In genomic region chr12:48999371-49000131, GRCh38 we compare ENCODE assay signal across 8 cellular contexts. TPM values are rescaled to one million over a fixed set of nuclear protein-coding genes. Genes with fewer than 3 reads are reported as not detected.
DNase-seq lines count a peak whose midpoint lies in the region; ATAC-seq and TF ChIP-seq lines count a peak whose summit lies in the region.

Gene DDN (minus strand): TSS chr12:48999375. CDS start chr12:48999287, 88 bp downstream.

- H3K9ac ChIP-seq in endocrine pancreas (ENCODE audit: control insufficient read depth, insufficient read depth, low read length) (peak within 1 kb of the TSS; percentile 54), muscle layer of colon (ENCODE audit: low read length) (no peak within 1 kb of the TSS)

- in situ Hi-C loops in GM13977 (cut with MboI; ENCODE audit: low pct_unique_long_range_greater_than_20kb, low sequenced_read_pairs, unreplicated experiment) = no loop called here
- in situ Hi-C loops in transverse colon (cut with MboI; ENCODE audit: low pct_ligation_motif_present in 1 of 4, low pct_unique_long_range_greater_than_20kb in 1 of 4, low sequenced_read_pairs in 3 of 4) = no loop called here

- peaks cover 28% of the 10 kb centered on the region for H3K4me1 ChIP-seq in A673 (ENCODE audit: insufficient read depth, low read length, poor library complexity, severe bottlenecking)
- H3K4me1 ChIP-seq in endocrine pancreas (ENCODE audit: control insufficient read depth, insufficient read depth, low read length) = no peaks in the 10 kb centered on the region
- peaks cover 24% of the 10 kb centered on the region for H3K4me1 ChIP-seq in muscle layer of colon (ENCODE audit: insufficient read depth, low read length)
- H3K4me1 ChIP-seq in transverse colon = peaks cover 16 to 47% (median 42%) of the 10 kb centered on the region in 4 donors

- peak; percentile 85 for DNase-seq in A673 (ENCODE audit: low spot score)
- peak; percentile 87 for DNase-seq in GM13977 (ENCODE audit: low spot score)
- peak; percentile 53 for DNase-seq in M059J (ENCODE audit: low read depth)
- DNase-seq in activated CD4-positive, alpha-beta T cell treated with anti-CD3 and anti-CD28 coated beads, Interleukin-2, amount 10 ng/mL, durations not matched to agents 7 days and 5 days = peak; percentile 26
- DNase-seq in transverse colon = no peak

- 8% methylated on average over 24 of the region's 30 CpGs; no CpG with 5 or more reads in 1 of the 2 donors for WGBS in transverse colon (ENCODE audit: low coverage in 1 of 2), 2 donors

- H3K9me3 Mint-ChIP-seq in activated CD4-positive, alpha-beta T cell treated with anti-CD3 and anti-CD28 coated beads, Interleukin-2, amount 10 ng/mL, durations not matched to agents 7 days and 5 days = no peaks in the 10 kb centered on the region

- CTCF ChIA-PET in A673 (lab: Charles Lee) = interaction anchor here (3.7 kb wide), 1 partner anchor 11 kb away, joined by 28 read pairs; no protein-coding TSS in a partner anchor
- CTCF ChIA-PET in activated CD4-positive, alpha-beta T cell treated with anti-CD3 and anti-CD28 coated beads, Interleukin-2, amount 10 ng/mL, durations not matched to agents 7 days and 5 days (lab: Charles Lee) = interaction anchor here (0.6 to 6.6 kb wide), 7 partner anchors 11 to 174 kb away, joined by 3 to 36 read pairs (median 15); partner anchors contain the start of gene WNT1

- peaks cover 31% of the 10 kb centered on the region for H3K36me3 Mint-ChIP-seq in activated CD4-positive, alpha-beta T cell treated with anti-CD3 and anti-CD28 coated beads, Interleukin-2, amount 10 ng/mL, durations not matched to agents 7 days and 5 days (ENCODE audit: low read depth)

- TF ChIP-seq POLR2A in transverse colon (IDR thresholded peaks at IDR 0.05) = no peak

- H3K9me3 ChIP-seq in A673 (ENCODE audit: low read depth, low read length, poor library complexity, severe bottlenecking) = no peaks in the 10 kb centered on the region
- no peaks in the 10 kb centered on the region for H3K9me3 ChIP-seq in endocrine pancreas (ENCODE audit: control insufficient read depth, low read length)
- no peaks in the 10 kb centered on the region for H3K9me3 ChIP-seq in muscle layer of colon (ENCODE audit: low read length)
- no peaks in the 10 kb centered on the region for H3K9me3 ChIP-seq in transverse colon

- peak within 1 kb of the TSS; percentile 37 for H3K4me3 Mint-ChIP-seq in activated CD4-positive, alpha-beta T cell treated with anti-CD3 and anti-CD28 coated beads, Interleukin-2, amount 10 ng/mL, durations not matched to agents 7 days and 5 days

- 0 out of 2 replicates have a peak, but pooled peaks have one; percentile 23 for TF ChIP-seq CTCF in A673 (conservative IDR thresholded peaks at IDR 0.05; ENCODE audit: low read depth, low read length)
- no peak for TF ChIP-seq CTCF in GM13977 (IDR thresholded peaks at IDR 0.05; ENCODE audit: extremely low read depth, insufficient read depth, missing control alignments)
- no peak for TF ChIP-seq CTCF in transverse colon (IDR thresholded peaks at IDR 0.05)

- H3K4me3 ChIP-seq in A673 (ENCODE audit: low read depth, low read length, poor library complexity, severe bottlenecking) = peak within 1 kb of the TSS; percentile 42
- H3K4me3 ChIP-seq in endocrine pancreas (ENCODE audit: control insufficient read depth, insufficient read depth, low read length) = peak within 1 kb of the TSS; percentile 24
- H3K4me3 ChIP-seq in muscle layer of colon (ENCODE audit: low read depth in 1 of 2, low read length in 2 of 2) = peak within 1 kb of the TSS; percentile 32 to 33
- peak within 1 kb of the TSS; percentile 28 to 55 (median 40) for H3K4me3 ChIP-seq in transverse colon

- no peak within 1 kb of the TSS for H3K27ac Mint-ChIP-seq in activated CD4-positive, alpha-beta T cell treated with anti-CD3 and anti-CD28 coated beads, Interleukin-2, amount 10 ng/mL, durations not matched to agents 7 days and 5 days

- peaks cover 48% of the 10 kb centered on the region for H3K27me3 Mint-ChIP-seq in activated CD4-positive, alpha-beta T cell treated with anti-CD3 and anti-CD28 coated beads, Interleukin-2, amount 10 ng/mL, durations not matched to agents 7 days and 5 days

- peaks cover 33% of the 10 kb centered on the region for H3K4me1 Mint-ChIP-seq in activated CD4-positive, alpha-beta T cell treated with anti-CD3 and anti-CD28 coated beads, Interleukin-2, amount 10 ng/mL, durations not matched to agents 7 days and 5 days

- no peak within 1 kb of the TSS for H3K27ac ChIP-seq in A673 (ENCODE audit: low read depth, low read length, poor library complexity, severe bottlenecking)
- H3K27ac ChIP-seq in muscle layer of colon (ENCODE audit: low read depth, low read length) = no peak within 1 kb of the TSS
- peak within 1 kb of the TSS in 1 of 4 donors; percentile 8 for H3K27ac ChIP-seq in transverse colon

- ATAC-seq in GM19328 (IDR thresholded peaks at IDR 0.05; ENCODE audit: unreplicated experiment) = no peak

- H3K27me3 ChIP-seq in A673 (replicated peaks; ENCODE audit: insufficient read depth, low read depth, low read length, poor library complexity) = peaks cover 5% of the 10 kb centered on the region
- H3K27me3 ChIP-seq in endocrine pancreas (ENCODE audit: control insufficient read depth, insufficient read depth, low read length) = no peaks in the 10 kb centered on the region
- H3K27me3 ChIP-seq in muscle layer of colon (ENCODE audit: control insufficient read depth in 1 of 2, insufficient read depth in 2 of 2, low read length in 2 of 2) = peaks cover 32 to 73% of the 10 kb centered on the region in 2 donors
- H3K27me3 ChIP-seq in transverse colon = peaks cover 73% of the 10 kb centered on the region

- POLR2A ChIA-PET in A673 (lab: Charles Lee; ENCODE audit: low non-redundant PET) = no interaction called here
- POLR2A ChIA-PET in activated CD4-positive, alpha-beta T cell treated with anti-CD3 and anti-CD28 coated beads, Interleukin-2, amount 10 ng/mL, durations not matched to agents 7 days and 5 days (lab: Charles Lee) = no interaction called here

- H3K36me3 ChIP-seq in A673 (ENCODE audit: insufficient read depth, low read length, poor library complexity, severe bottlenecking) (peaks cover 7% of the 10 kb centered on the region), endocrine pancreas (ENCODE audit: control insufficient read depth, insufficient read depth, low read length) (no peaks in the 10 kb centered on the region), muscle layer of colon (ENCODE audit: insufficient read depth, low read length) (peaks cover 31% of the 10 kb centered on the region), transverse colon (peaks cover 0 to 32% (median 10%) of the 10 kb centered on the region in 4 donors)

- BruUV-seq in A673 (replicated peaks; lab: Mats Ljungman, UMichigan) = no TSS peak

- intact Hi-C loops in A673 (cut with micrococcal nuclease; ENCODE audit: unreplicated experiment) = no loop called here
- intact Hi-C loops in transverse colon (cut with DNase I; ENCODE audit: low total_unique reads) = no loop called here

- no peak for TF ChIP-seq EP300 in transverse colon (IDR thresholded peaks at IDR 0.05; ENCODE audit: low read depth)

RNA-seq across cellular contexts. Expression of gene DDN, which starts in this region (rescaled TPM):
- 2.7 and 2.9 TPM in 2 replicates for total RNA-seq in A673 (2021)
- total RNA-seq in M059J (2014; rRNA removed; shearing (Covaris generic)) = not detected in 2 replicates
- total RNA-seq in activated CD4-positive, alpha-beta T cell treated with anti-CD3 and anti-CD28 coated beads, Interleukin-2, amount 10 ng/mL, durations not matched to agents 7 days and 5 days = under 1 TPM; 0.10 to 0.17 TPM
- under 1 TPM in 2 of 4 donors, not detected in 2; 0.27 to 0.32 TPM for total RNA-seq in transverse colon

Comparison
In these comparisons a context has a peak if more than half of its experiments do, and no peak if none do; other contexts are left out.
1. Peak in DNase-seq in M059J; RNA of the gene not detected or under 1 TPM.
2. Peak in DNase-seq in activated CD4-positive, alpha-beta T cell treated with anti-CD3 and anti-CD28 coated beads, Interleukin-2, amount 10 ng/mL, durations not matched to agents 7 days and 5 days; RNA of the gene not detected or under 1 TPM.